In genomic region chr7:106063692-106064091, GRCh38 we compare ENCODE assay signal across 17 cellular contexts. TPM values are rescaled to one million over a fixed set of nuclear protein-coding genes. Genes with fewer than 3 reads are reported as not detected.
A peak's percentile ranks its signal among the peaks of the same experiment; 100 is the strongest.
DNase-seq lines count a peak whose midpoint lies in the region; TF ChIP-seq lines count a peak whose summit lies in the region.
"Had no signal": no experiment of that assay in that cellular context is flagged by ENCODE, and none has a peak within 500 bp of the region (broad histone marks: within the 10 kb centered on the region; RNA-seq: fewer than 3 reads in every experiment).

No MANE protein-coding gene starts in this region.

- H3K4me1 ChIP-seq in HEK293 (ENCODE audit: control insufficient read depth, insufficient read depth, low read length) = peaks cover 11% of the 10 kb centered on the region
- peaks cover 41 to 68% (median 50%) of the 10 kb centered on the region in 4 donors for H3K4me1 ChIP-seq in stomach
- H3K4me1 ChIP-seq in SJCRH30 = peaks cover 12% of the 10 kb centered on the region
- peaks cover 15% of the 10 kb centered on the region for H3K4me1 ChIP-seq in ovary (ENCODE audit: insufficient read depth)

- 80 to 86% (median 82%) methylated on average over 2 of the region's 2 CpGs for WGBS in stomach, 5 donors
- 85 to 90% (median 88%) methylated on average over 2 of the region's 2 CpGs for WGBS in ovary, 3 donors

- POLR2A ChIA-PET in HEK293 (lab: Yijun Ruan, JAX) = no interaction called here
- POLR2A ChIA-PET in RWPE1 (lab: Yijun Ruan, JAX; ENCODE audit: low non-redundant PET) = no interaction called here

- TF ChIP-seq CTCF in HEK293 (tag by site-specific recombination; IDR thresholded peaks at IDR 0.05) (no peak), RWPE1 (conservative IDR thresholded peaks at IDR 0.05; ENCODE audit: low read depth) (no peak), stomach (IDR thresholded peaks at IDR 0.05) (no peak), ovary (IDR thresholded peaks at IDR 0.05) (no peak)

- no peak overlapping the region for H3K27ac ChIP-seq in HEK293 (ENCODE audit: extremely low read depth, low read depth, low read length)
- H3K27ac ChIP-seq in RWPE1 = peak overlapping the region; percentile 99
- H3K27ac ChIP-seq in stomach = peak overlapping the region; percentile 68 to 92 (median 84)
- no peak overlapping the region for H3K27ac ChIP-seq in SJCRH30
- H3K27ac ChIP-seq in ovary = no peak overlapping the region
- H3K27ac ChIP-seq: SK-N-MC had no signal

- H3K27me3 ChIP-seq in stomach (no peaks in the 10 kb centered on the region), SJCRH30 (peaks cover 3% of the 10 kb centered on the region; the same call in 1 of the 2 replicates), ovary (no peaks in the 10 kb centered on the region)

- CTCF ChIA-PET in HEK293 (lab: Yijun Ruan, JAX) (no interaction called here), RWPE1 (lab: Yijun Ruan, JAX) (no interaction called here)

- H3K36me3 ChIP-seq in HEK293 (ENCODE audit: control insufficient read depth in 2 of 2, insufficient read depth in 1 of 2, low read length in 2 of 2) (no peaks in the 10 kb centered on the region), stomach (no peaks in the 10 kb centered on the region), SJCRH30 (no peaks in the 10 kb centered on the region), ovary (no peaks in the 10 kb centered on the region)

- TF ChIP-seq POLR2A in stomach (IDR thresholded peaks at IDR 0.05) = no peak
- no peak for TF ChIP-seq POLR2A in ovary (IDR thresholded peaks at IDR 0.05)

- TF ChIP-seq EP300 in stomach (IDR thresholded peaks at IDR 0.05) (no peak), ovary (IDR thresholded peaks at IDR 0.05) (no peak)

- H3K9me3 ChIP-seq in HEK293 (ENCODE audit: control insufficient read depth, insufficient read depth, low read depth, low read length) = no peaks in the 10 kb centered on the region
- H3K9me3 ChIP-seq in stomach = no peaks in the 10 kb centered on the region
- no peaks in the 10 kb centered on the region for H3K9me3 ChIP-seq in SJCRH30 (replicated peaks)
- H3K9me3 ChIP-seq in ovary = no peaks in the 10 kb centered on the region

- intact Hi-C loops in stomach (cut with DNase I; ENCODE audit: low total_unique reads) = loop anchor here (10.0 kb wide), 1 partner anchor 51 kb away; the partner anchor contains the start of gene SYPL1
- intact Hi-C loops in ovary (cut with DNase I) = no loop called here

- H3K4me3 ChIP-seq in HEK293 (ENCODE audit: low read depth, low read length) (no peak overlapping the region), stomach (no peak overlapping the region), SJCRH30 (no peak overlapping the region), ovary (no peak overlapping the region)
- H3K4me3 ChIP-seq: SK-N-MC had no signal

- DNase-seq in RWPE1 (ENCODE audit: low spot score) = no peak
- DNase-seq in islet precursor cell = peak; percentile 4
- no peak for DNase-seq in stomach
- DNase-seq in SJCRH30 = no peak
- no peak for DNase-seq in NCI-H1417 treated with DMSO at 0.1 percent for 48 hours (lab: John Stamatoyannopoulos, UW)
- no peak for DNase-seq in ovary
- DNase-seq: activated CD4-positive, alpha-beta T cell treated with anti-CD3 and anti-CD28 coated beads for 1 hour; activated effector memory CD4-positive, alpha-beta T cell treated with Interleukin-2 at 50 U/mL for 16 hours; central memory CD4-positive, alpha-beta T cell; effector CD4-positive, alpha-beta T cell; NCI-H526; PC-3; retina; stimulated activated naive CD4-positive, alpha-beta T cell treated with Interleukin-2 at 50 U/mL for 16 hours; T-helper 9 cell had no signal

TF ChIP-seq in HEK293, 187 proteins besides CTCF, POLR2A, EP300 and RAD21:
- TF ChIP-seq ZFP37 (tag by site-specific recombination; IDR thresholded peaks at IDR 0.05) (no peak), ZNF768 (tag by site-specific recombination; IDR thresholded peaks at IDR 0.05) (peak; percentile 67), ZNF76 (tag by site-specific recombination; IDR thresholded peaks at IDR 0.05; ENCODE audit: borderline replicate concordance, low read depth) (no peak), KLF17 (tag by site-specific recombination; IDR thresholded peaks at IDR 0.05) (no peak), ZNF211 (tag by site-specific recombination; IDR thresholded peaks at IDR 0.05; ENCODE audit: low read depth) (no peak)

RNA-seq across cellular contexts. Expression of gene SYPL1, which starts 48.4 kb away (rescaled TPM):
- total RNA-seq in stomach (100 to 1,000 TPM in 3 of 5 donors, 10 to 100 TPM in 1, 1 to 10 TPM in 1; 5.2 to 157 (median 103) TPM), ovary (100 to 1,000 TPM in 1 of 7 donors, 10 to 100 TPM in 6; 71.5 to 107 (median 83.5) TPM)
- polyA plus RNA-seq in stomach (10 to 100 TPM; 42.2 to 80.0 (median 49.9) TPM), ovary (100 to 1,000 TPM in 1 of 2 donors, 10 to 100 TPM in 1; 73.8 to 127 TPM)
- total RNA-seq in SJCRH30 (2014; rRNA removed; shearing (Covaris generic)) = 42.8 and 47.5 TPM in 2 replicates

Comparison
In these comparisons a context has a peak if more than half of its experiments do, and no peak if none do; other contexts are left out.
1. H3K27ac ChIP-seq: peak in RWPE1 (single experiment) and stomach (5 of 5); none in HEK293 (single experiment), SJCRH30 (single experiment) and ovary (0 of 2).